ENCODE assay signal across 16 cellular contexts in genomic region chr1:162004441-162004950, GRCh38. TPM values are rescaled to one million over a fixed set of nuclear protein-coding genes. Genes with fewer than 3 reads are reported as not detected.
DNase-seq lines count a peak whose midpoint lies in the region; ATAC-seq and TF ChIP-seq lines count a peak whose summit lies in the region.
"Had no signal": no experiment of that assay in that cellular context is flagged by ENCODE, and none has a peak within 500 bp of the region (broad histone marks: within the 10 kb centered on the region; RNA-seq: fewer than 3 reads in every experiment).

No MANE protein-coding gene starts in this region.

- peak overlapping the region; percentile 80 for H3K27ac ChIP-seq in SJSA1
- peak overlapping the region; percentile 56 to 75 for H3K27ac ChIP-seq in left lung
- peak overlapping the region; percentile 58 for H3K27ac ChIP-seq in subcutaneous abdominal adipose tissue (ENCODE audit: low read depth, low read length)
- H3K27ac ChIP-seq in CD4-positive, alpha-beta memory T cell (ENCODE audit: low read depth, low read length): no peak overlapping the region

- H3K4me3 ChIP-seq in SJSA1 (no peak overlapping the region), left lung (no peak overlapping the region), subcutaneous abdominal adipose tissue (ENCODE audit: low read depth in 1 of 5, low read length in 5 of 5) (no peak overlapping the region)
- H3K4me3 ChIP-seq in CD4-positive, alpha-beta memory T cell (ENCODE audit: low read length in 2 of 2): no peak overlapping the region
- H3K4me3 ChIP-seq: esophagus muscularis mucosa had no signal

- H3K27me3 ChIP-seq in SJSA1 (replicated peaks): no peaks in the 10 kb centered on the region
- H3K27me3 ChIP-seq in left lung: no peaks in the 10 kb centered on the region
- peaks cover 0 to 5% (median 0%) of the 10 kb centered on the region in 5 donors for H3K27me3 ChIP-seq in subcutaneous abdominal adipose tissue (ENCODE audit: control insufficient read depth in 5 of 5, insufficient read depth in 4 of 5, low read length in 5 of 5)
- H3K27me3 ChIP-seq in CD4-positive, alpha-beta memory T cell (ENCODE audit: insufficient read depth, low read length): no peaks in the 10 kb centered on the region
- H3K27me3 ChIP-seq: esophagus muscularis mucosa had no signal

- H3K9me3 Mint-ChIP-seq in HFFc6: no peaks in the 10 kb centered on the region
- H3K9me3 Mint-ChIP-seq in CD4-positive, alpha-beta memory T cell: no peaks in the 10 kb centered on the region
- H3K9me3 Mint-ChIP-seq: stimulated activated effector memory CD8-positive, alpha-beta T cell treated with anti-CD3 and anti-CD28 coated beads, Interleukin-12 subunit alpha, Interleukin-12 subunit beta, amount 100 ng/mL, for 72 hours had no signal

- intact Hi-C loops in left lung (cut with DNase I): no loop called here
- intact Hi-C loops in CD4-positive, alpha-beta memory T cell (cut with micrococcal nuclease): no loop called here

- CTCF ChIA-PET in CD4-positive, alpha-beta memory T cell (lab: Charles Lee; ENCODE audit: partially characterized antibody): no interaction called here

- no peaks in the 10 kb centered on the region for H3K36me3 ChIP-seq in SJSA1
- no peaks in the 10 kb centered on the region for H3K36me3 ChIP-seq in left lung
- H3K36me3 ChIP-seq in subcutaneous abdominal adipose tissue (ENCODE audit: control insufficient read depth in 5 of 5, insufficient read depth in 5 of 5, low read length in 5 of 5): peaks cover 0 to 8% (median 0%) of the 10 kb centered on the region in 5 donors
- H3K36me3 ChIP-seq in CD4-positive, alpha-beta memory T cell (ENCODE audit: insufficient read depth, low read length): no peaks in the 10 kb centered on the region

- H3K27me3 Mint-ChIP-seq in HFFc6 (ENCODE audit: insufficient read depth): no peaks in the 10 kb centered on the region; the same call in 1 of the 2 replicates
- H3K27me3 Mint-ChIP-seq in CD4-positive, alpha-beta memory T cell: peaks cover 3 to 19% of the 10 kb centered on the region in 2 donors

- H3K36me3 Mint-ChIP-seq in HFFc6 (ENCODE audit: low read depth): no peaks in the 10 kb centered on the region
- no peaks in the 10 kb centered on the region for H3K36me3 Mint-ChIP-seq in CD4-positive, alpha-beta memory T cell
- H3K36me3 Mint-ChIP-seq: activated CD8-positive, alpha-beta memory T cell treated with anti-CD3 and anti-CD28 coated beads, Interleukin-2, amount 10 ng/mL, durations not matched to agents 7 days and 5 days; stimulated activated effector memory CD8-positive, alpha-beta T cell treated with anti-CD3 and anti-CD28 coated beads, Interleukin-12 subunit alpha, Interleukin-12 subunit beta, amount 100 ng/mL, for 72 hours had no signal

- H3K9ac ChIP-seq in subcutaneous abdominal adipose tissue (ENCODE audit: low read length in 5 of 5): no peak overlapping the region

- no peaks in the 10 kb centered on the region for H3K9me3 ChIP-seq in SJSA1 (replicated peaks)
- H3K9me3 ChIP-seq in left lung: no peaks in the 10 kb centered on the region
- no peaks in the 10 kb centered on the region for H3K9me3 ChIP-seq in subcutaneous abdominal adipose tissue (ENCODE audit: control insufficient read depth in 5 of 5, low read length in 5 of 5)
- no peaks in the 10 kb centered on the region for H3K9me3 ChIP-seq in CD4-positive, alpha-beta memory T cell (ENCODE audit: control insufficient read depth in 1 of 2, low read length in 2 of 2)
- H3K9me3 ChIP-seq: esophagus muscularis mucosa had no signal

- H3K4me1 Mint-ChIP-seq in HFFc6 (ENCODE audit: low read depth): peaks cover 28% of the 10 kb centered on the region
- H3K4me1 Mint-ChIP-seq in CD4-positive, alpha-beta memory T cell: no peaks in the 10 kb centered on the region
- H3K4me1 Mint-ChIP-seq: stimulated activated effector memory CD8-positive, alpha-beta T cell treated with anti-CD3 and anti-CD28 coated beads, Interleukin-12 subunit alpha, Interleukin-12 subunit beta, amount 100 ng/mL, for 72 hours had no signal

- ATAC-seq in left lung: no peak
- no peak for ATAC-seq in HG02678 (IDR thresholded peaks at IDR 0.05; ENCODE audit: unreplicated experiment)
- ATAC-seq in HG03378 (IDR thresholded peaks at IDR 0.05; ENCODE audit: unreplicated experiment): no peak
- ATAC-seq: activated CD8-positive, alpha-beta memory T cell treated with anti-CD3 and anti-CD28 coated beads, Interleukin-2, amount 10 ng/mL, durations not matched to agents 7 days and 5 days; stimulated activated effector memory CD8-positive, alpha-beta T cell treated with anti-CD3 and anti-CD28 coated beads, Interleukin-12 subunit alpha, Interleukin-12 subunit beta, amount 100 ng/mL, for 72 hours had no signal

- TF ChIP-seq CTCF in HFFc6 (IDR thresholded peaks at IDR 0.05) (no peak), left lung (IDR thresholded peaks at IDR 0.05) (no peak), GM10266 (IDR thresholded peaks at IDR 0.05; ENCODE audit: control insufficient read depth, insufficient read depth, low read depth, missing control alignments) (no peak)

- POLR2A ChIA-PET in CD4-positive, alpha-beta memory T cell (lab: Charles Lee; ENCODE audit: partially characterized antibody): no interaction called here

- H3K4me3 Mint-ChIP-seq in HFFc6: no peak overlapping the region; the same call in 1 of the 2 replicates
- no peak overlapping the region for H3K4me3 Mint-ChIP-seq in CD4-positive, alpha-beta memory T cell
- H3K4me3 Mint-ChIP-seq: activated CD8-positive, alpha-beta memory T cell treated with anti-CD3 and anti-CD28 coated beads, Interleukin-2, amount 10 ng/mL, durations not matched to agents 7 days and 5 days; stimulated activated effector memory CD8-positive, alpha-beta T cell treated with anti-CD3 and anti-CD28 coated beads, Interleukin-12 subunit alpha, Interleukin-12 subunit beta, amount 100 ng/mL, for 72 hours had no signal

- H3K4me1 ChIP-seq in SJSA1 (replicated peaks): peaks cover 37% of the 10 kb centered on the region
- H3K4me1 ChIP-seq in left lung: peaks cover 8 to 24% of the 10 kb centered on the region in 2 donors
- H3K4me1 ChIP-seq in subcutaneous abdominal adipose tissue (ENCODE audit: control insufficient read depth in 5 of 5, insufficient read depth in 5 of 5, low read length in 5 of 5): peaks cover 4 to 29% (median 20%) of the 10 kb centered on the region in 5 donors
- no peaks in the 10 kb centered on the region for H3K4me1 ChIP-seq in CD4-positive, alpha-beta memory T cell (ENCODE audit: insufficient read depth, low read length)
- H3K4me1 ChIP-seq: esophagus muscularis mucosa had no signal

- peak overlapping the region; percentile 3; the same call in 1 of the 2 replicates for H3K27ac Mint-ChIP-seq in HFFc6
- H3K27ac Mint-ChIP-seq in CD4-positive, alpha-beta memory T cell: peak overlapping the region in 1 of 7 donors; percentile 31
- H3K27ac Mint-ChIP-seq: activated CD8-positive, alpha-beta memory T cell treated with anti-CD3 and anti-CD28 coated beads, Interleukin-2, amount 10 ng/mL, durations not matched to agents 7 days and 5 days; stimulated activated effector memory CD8-positive, alpha-beta T cell treated with anti-CD3 and anti-CD28 coated beads, Interleukin-12 subunit alpha, Interleukin-12 subunit beta, amount 100 ng/mL, for 72 hours had no signal

- no peak for DNase-seq in HFFc6
- no peak for DNase-seq in SJSA1 (ENCODE audit: low read depth in 1 of 2, low spot score in 2 of 2)
- no peak for DNase-seq in left lung
- no peak for DNase-seq in CD4-positive, alpha-beta memory T cell
- no peak for DNase-seq in GM10266 (ENCODE audit: extremely low spot score)
- DNase-seq: activated CD4-positive, CD25-positive, alpha-beta regulatory T cell treated with anti-CD3 and anti-CD28 coated beads, Interleukin-2, amount 50 U/mL, for 72 hours; activated CD8-positive, alpha-beta memory T cell treated with anti-CD3 and anti-CD28 coated beads, Interleukin-2, amount 10 ng/mL, durations not matched to agents 7 days and 5 days; activated effector memory CD4-positive, alpha-beta T cell treated with Interleukin-2 at 50 U/mL for 16 hours; NCI-H1048; NCI-H82 had no signal

RNA-seq across cellular contexts. Expression of gene OLFML2B, which starts 19.2 kb away (rescaled TPM):
- total RNA-seq in HFFc6 (2021; fragmentation: NEBNext Ultra II Directional; extraction: Animal tissue kit (Norgen Biotek cat#: 25700)): 1 to 10 TPM; 4.9 to 9.1 (median 7.0) TPM
- 0.13 and 1.8 TPM in 2 replicates for total RNA-seq in SJSA1 (2014; rRNA removed; shearing (Covaris generic))
- 10 to 100 TPM; 36.1 to 46.8 TPM for total RNA-seq in left lung
- total RNA-seq in CD4-positive, alpha-beta memory T cell: under 1 TPM; 0.36 to 0.58 TPM
- not detected for polyA plus RNA-seq in CD4-positive, alpha-beta memory T cell
- total RNA-seq: activated CD8-positive, alpha-beta memory T cell treated with anti-CD3 and anti-CD28 coated beads, Interleukin-2, amount 10 ng/mL, durations not matched to agents 7 days and 5 days; T-helper 1 cell treated with Interleukin-12 subunit alpha and Interleukin-12 subunit beta and Interleukin-4 antibody, amounts not matched to agents 30 ng/mL and 1 ng/mL, for 36 hours had no signal
